Comparison of ENCODE assay signal across 18 cellular contexts in the genomic region with DNA sequence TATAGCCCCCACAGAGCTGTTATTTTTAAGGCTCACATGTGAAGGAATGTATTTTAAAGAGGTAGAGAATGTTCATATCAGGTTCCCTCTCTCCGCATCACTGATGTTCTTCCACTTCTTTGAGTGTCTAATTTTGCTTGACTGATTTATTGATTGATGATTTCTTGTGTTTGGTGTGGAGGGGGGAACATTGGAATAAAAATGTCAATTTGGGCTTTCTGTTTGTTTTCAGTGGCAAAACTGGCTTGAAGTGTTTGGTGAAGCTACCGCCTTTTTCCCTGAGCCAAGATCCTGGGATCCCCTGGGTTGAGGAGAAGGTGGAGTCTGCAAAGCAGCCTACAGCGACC. TPM values are rescaled to one million over a fixed set of nuclear protein-coding genes. Genes with fewer than 3 reads are reported as not detected.
"Had no signal": no experiment of that assay in that cellular context is flagged by ENCODE, and none has a peak within 500 bp of the region (broad histone marks: within the 10 kb centered on the region; RNA-seq: fewer than 3 reads in every experiment).

No MANE protein-coding gene starts in this region.

- H3K27ac ChIP-seq: heart left ventricle, prostate gland, sigmoid colon, suprapubic skin had no signal

- ATAC-seq: activated naive CD4-positive, alpha-beta T cell treated with anti-CD3 and anti-CD28 coated beads, Interleukin-2, amount 50 U/mL, for 72 hours; heart left ventricle; stimulated activated naive CD8-positive, alpha-beta T cell treated with anti-CD3 and anti-CD28 coated beads, Interleukin-15, Interleukin-2, amounts not matched to agents 100 U/mL and 50 U/mL, for 24 hours; T-helper 17 cell had no signal

- DNase-seq: activated CD4-positive, alpha-beta T cell treated with anti-CD3 and anti-CD28 coated beads, Interleukin-2, amount 10 ng/mL, durations not matched to agents 7 days and 5 days; activated CD4-positive, CD25-positive, alpha-beta regulatory T cell; activated T-cell treated with anti-CD3 and anti-CD28 coated beads for 4 hours; amygdala; brain microvascular endothelial cell; heart left ventricle; sigmoid colon; stimulated activated CD4-positive, alpha-beta T cell treated with anti-CD3 and anti-CD28 coated beads, Interleukin-12 subunit alpha, Interleukin-12 subunit beta, amount 100 ng/mL, for 4 hours; stimulated activated naive CD8-positive, alpha-beta T cell treated with anti-CD3 and anti-CD28 coated beads, Interleukin-15, Interleukin-2, amounts not matched to agents 100 U/mL and 50 U/mL, for 24 hours; T-helper 17 cell had no signal

- H3K36me3 ChIP-seq: brain microvascular endothelial cell, heart left ventricle, prostate gland, sigmoid colon, suprapubic skin had no signal

- H3K4me1 ChIP-seq: prostate gland had no signal

- H3K9me3 ChIP-seq: heart left ventricle, prostate gland, sigmoid colon, suprapubic skin had no signal

- H3K4me3 ChIP-seq: heart left ventricle, prostate gland, sigmoid colon, suprapubic skin had no signal

- FAIRE-seq: frontal cortex, islet of Langerhans had no signal

- H3K27me3 ChIP-seq: brain microvascular endothelial cell, heart left ventricle, sigmoid colon, suprapubic skin had no signal

RNA-seq across cellular contexts. Expression of gene TMEM212, which starts 2.7 kb away (rescaled TPM):
- total RNA-seq: activated CD4-positive, alpha-beta T cell treated with anti-CD3 and anti-CD28 coated beads, Interleukin-2, amount 10 ng/mL, durations not matched to agents 7 days and 5 days; activated CD8-positive, alpha-beta memory T cell treated with anti-CD3 and anti-CD28 coated beads for 36 hours; activated naive CD4-positive, alpha-beta T cell treated with anti-CD3 and anti-CD28 coated beads, Interleukin-2, amount 50 U/mL, for 72 hours; frontal cortex; heart left ventricle; left lobe of liver; prostate gland; sigmoid colon; suprapubic skin; T-helper 17 cell; urinary bladder had no signal
- polyA plus RNA-seq: heart left ventricle, sigmoid colon, urinary bladder had no signal
